ENCODE assay signal across 13 cellular contexts in the genomic region with DNA sequence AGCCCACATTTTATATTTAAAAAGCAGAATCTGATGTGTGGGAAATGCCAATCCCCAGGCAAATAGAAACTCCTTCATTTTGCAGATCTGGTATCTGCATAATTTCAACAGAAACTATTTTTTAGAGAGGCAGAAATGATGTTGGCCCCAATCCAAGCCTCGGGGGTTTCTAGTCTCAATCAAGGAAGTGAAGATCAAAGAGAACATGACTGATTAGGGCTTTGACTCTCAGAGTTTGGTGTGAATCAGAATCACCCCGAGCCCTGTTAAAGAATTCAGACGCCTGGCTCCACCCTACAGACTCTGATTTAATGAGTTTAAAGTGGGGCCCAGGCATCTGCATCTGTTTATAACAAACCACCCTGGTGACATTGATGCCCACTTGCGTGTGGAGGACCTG. TPM values are rescaled to one million over a fixed set of nuclear protein-coding genes. Genes with fewer than 3 reads are reported as not detected.
DNase-seq lines count a peak whose midpoint lies in the region; ATAC-seq and TF ChIP-seq lines count a peak whose summit lies in the region.
"Had no signal": no experiment of that assay in that cellular context is flagged by ENCODE, and none has a peak within 500 bp of the region (broad histone marks: within the 10 kb centered on the region; RNA-seq: fewer than 3 reads in every experiment).

No MANE protein-coding gene starts in this region.

- H3K9me3 Mint-ChIP-seq in activated CD4-positive, alpha-beta T cell treated with anti-CD3 and anti-CD28 coated beads for 36 hours (ENCODE audit: low read depth) = no peaks in the 10 kb centered on the region
- H3K9me3 Mint-ChIP-seq in activated CD4-positive, alpha-beta T cell treated with anti-CD3 and anti-CD28 coated beads, Interleukin-2, amount 10 ng/mL, durations not matched to agents 24 days and 14 days = no peaks in the 10 kb centered on the region
- H3K9me3 Mint-ChIP-seq in activated CD8-positive, alpha-beta T cell treated with anti-CD3 and anti-CD28 coated beads for 36 hours = no peaks in the 10 kb centered on the region
- H3K9me3 Mint-ChIP-seq in stimulated activated effector memory CD8-positive, alpha-beta T cell treated with anti-CD3 and anti-CD28 coated beads, Interleukin-12 subunit alpha, Interleukin-12 subunit beta, amount 100 ng/mL, for 72 hours = no peaks in the 10 kb centered on the region
- H3K9me3 Mint-ChIP-seq: activated naive CD4-positive, alpha-beta T cell treated with anti-CD3 and anti-CD28 coated beads, Interleukin-2, amount 50 U/mL, for 24 hours had no signal

- peak; percentile 97 for ATAC-seq in activated CD4-positive, alpha-beta T cell treated with anti-CD3 and anti-CD28 coated beads for 36 hours
- ATAC-seq in activated CD8-positive, alpha-beta T cell treated with anti-CD3 and anti-CD28 coated beads for 36 hours = peak; percentile 98
- peak; percentile 49 for ATAC-seq in stimulated activated effector memory CD8-positive, alpha-beta T cell treated with anti-CD3 and anti-CD28 coated beads, Interleukin-12 subunit alpha, Interleukin-12 subunit beta, amount 100 ng/mL, for 72 hours
- ATAC-seq in GM18907 (IDR thresholded peaks at IDR 0.05; ENCODE audit: unreplicated experiment) = no peak

- DNase-seq in activated CD4-positive, alpha-beta T cell treated with anti-CD3 and anti-CD28 coated beads for 36 hours = peak; percentile 78
- no peak for DNase-seq in activated CD4-positive, alpha-beta T cell treated with anti-CD3 and anti-CD28 coated beads, Interleukin-2, amount 10 ng/mL, durations not matched to agents 24 days and 14 days
- peak; percentile 88 for DNase-seq in activated CD8-positive, alpha-beta T cell treated with anti-CD3 and anti-CD28 coated beads for 36 hours
- DNase-seq in epidermal melanocyte (ENCODE audit: insufficient read length, low spot score) (peak; percentile 24), cerebellar cortex (ENCODE audit: low spot score) (no peak), NOMO-1 treated with DMSO at 0.1 percent for 48 hours (lab: John Stamatoyannopoulos, UW; ENCODE audit: unreplicated experiment) (no peak)
- no peak for DNase-seq in stimulated activated effector memory CD8-positive, alpha-beta T cell treated with anti-CD3 and anti-CD28 coated beads, Interleukin-12 subunit alpha, Interleukin-12 subunit beta, amount 100 ng/mL, for 72 hours (ENCODE audit: low spot score in 2 of 2)
- DNase-seq: islet precursor cell, NCI-H1694 treated with DMSO at 0.1 percent for 48 hours, SHP77 treated with DMSO at 0.1 percent for 48 hours had no signal

- POLR2A ChIA-PET in activated CD4-positive, alpha-beta T cell treated with anti-CD3 and anti-CD28 coated beads for 36 hours (lab: Charles Lee) = no interaction called here
- POLR2A ChIA-PET in activated CD8-positive, alpha-beta T cell treated with anti-CD3 and anti-CD28 coated beads for 36 hours (lab: Charles Lee) = no interaction called here

- TF ChIP-seq CTCF in activated CD8-positive, alpha-beta T cell treated with anti-CD3 and anti-CD28 coated beads for 36 hours (IDR thresholded peaks at IDR 0.05) = no peak

- CTCF ChIA-PET in activated CD4-positive, alpha-beta T cell treated with anti-CD3 and anti-CD28 coated beads for 36 hours (lab: Charles Lee) = interaction anchor here (1.0 kb wide), 1 partner anchor 622 kb away, joined by 4 read pairs; no protein-coding TSS in a partner anchor
- CTCF ChIA-PET in activated CD8-positive, alpha-beta T cell treated with anti-CD3 and anti-CD28 coated beads for 36 hours (lab: Charles Lee) = no interaction called here

- no peaks in the 10 kb centered on the region for H3K27me3 Mint-ChIP-seq in activated CD4-positive, alpha-beta T cell treated with anti-CD3 and anti-CD28 coated beads for 36 hours
- no peaks in the 10 kb centered on the region for H3K27me3 Mint-ChIP-seq in activated CD4-positive, alpha-beta T cell treated with anti-CD3 and anti-CD28 coated beads, Interleukin-2, amount 10 ng/mL, durations not matched to agents 24 days and 14 days
- H3K27me3 Mint-ChIP-seq in activated CD8-positive, alpha-beta T cell treated with anti-CD3 and anti-CD28 coated beads for 36 hours = no peaks in the 10 kb centered on the region
- H3K27me3 Mint-ChIP-seq: activated naive CD4-positive, alpha-beta T cell treated with anti-CD3 and anti-CD28 coated beads, Interleukin-2, amount 50 U/mL, for 24 hours had no signal

- H3K27ac Mint-ChIP-seq in activated CD4-positive, alpha-beta T cell treated with anti-CD3 and anti-CD28 coated beads for 36 hours = no peak overlapping the region
- no peak overlapping the region for H3K27ac Mint-ChIP-seq in activated CD4-positive, alpha-beta T cell treated with anti-CD3 and anti-CD28 coated beads, Interleukin-2, amount 10 ng/mL, durations not matched to agents 24 days and 14 days
- no peak overlapping the region for H3K27ac Mint-ChIP-seq in activated CD8-positive, alpha-beta T cell treated with anti-CD3 and anti-CD28 coated beads for 36 hours
- peak overlapping the region; percentile 26 for H3K27ac Mint-ChIP-seq in stimulated activated effector memory CD8-positive, alpha-beta T cell treated with anti-CD3 and anti-CD28 coated beads, Interleukin-12 subunit alpha, Interleukin-12 subunit beta, amount 100 ng/mL, for 72 hours
- H3K27ac Mint-ChIP-seq: activated naive CD4-positive, alpha-beta T cell treated with anti-CD3 and anti-CD28 coated beads, Interleukin-2, amount 50 U/mL, for 24 hours; neural progenitor cell had no signal

- peaks cover 2% of the 10 kb centered on the region for H3K4me1 Mint-ChIP-seq in activated CD4-positive, alpha-beta T cell treated with anti-CD3 and anti-CD28 coated beads for 36 hours
- H3K4me1 Mint-ChIP-seq in activated CD4-positive, alpha-beta T cell treated with anti-CD3 and anti-CD28 coated beads, Interleukin-2, amount 10 ng/mL, durations not matched to agents 24 days and 14 days = peaks cover 2% of the 10 kb centered on the region
- H3K4me1 Mint-ChIP-seq in activated CD8-positive, alpha-beta T cell treated with anti-CD3 and anti-CD28 coated beads for 36 hours (ENCODE audit: low read depth) = peaks cover 10% of the 10 kb centered on the region
- H3K4me1 Mint-ChIP-seq in stimulated activated effector memory CD8-positive, alpha-beta T cell treated with anti-CD3 and anti-CD28 coated beads, Interleukin-12 subunit alpha, Interleukin-12 subunit beta, amount 100 ng/mL, for 72 hours = no peaks in the 10 kb centered on the region

- intact Hi-C loops in activated CD4-positive, alpha-beta T cell treated with anti-CD3 and anti-CD28 coated beads for 36 hours (cut with DNase I, micrococcal nuclease) = no loop called here
- intact Hi-C loops in activated CD4-positive, alpha-beta T cell treated with anti-CD3 and anti-CD28 coated beads, Interleukin-2, amount 10 ng/mL, durations not matched to agents 24 days and 14 days (cut with micrococcal nuclease) = no loop called here
- intact Hi-C loops in activated CD8-positive, alpha-beta T cell treated with anti-CD3 and anti-CD28 coated beads for 36 hours (cut with micrococcal nuclease) = no loop called here

- H3K4me3 Mint-ChIP-seq in activated CD4-positive, alpha-beta T cell treated with anti-CD3 and anti-CD28 coated beads for 36 hours = no peak overlapping the region
- no peak overlapping the region for H3K4me3 Mint-ChIP-seq in activated CD4-positive, alpha-beta T cell treated with anti-CD3 and anti-CD28 coated beads, Interleukin-2, amount 10 ng/mL, durations not matched to agents 24 days and 14 days
- no peak overlapping the region for H3K4me3 Mint-ChIP-seq in activated CD8-positive, alpha-beta T cell treated with anti-CD3 and anti-CD28 coated beads for 36 hours
- H3K4me3 Mint-ChIP-seq in stimulated activated effector memory CD8-positive, alpha-beta T cell treated with anti-CD3 and anti-CD28 coated beads, Interleukin-12 subunit alpha, Interleukin-12 subunit beta, amount 100 ng/mL, for 72 hours = no peak overlapping the region
- H3K4me3 Mint-ChIP-seq: activated naive CD4-positive, alpha-beta T cell treated with anti-CD3 and anti-CD28 coated beads, Interleukin-2, amount 50 U/mL, for 24 hours; neural progenitor cell had no signal

- H3K36me3 Mint-ChIP-seq in activated CD4-positive, alpha-beta T cell treated with anti-CD3 and anti-CD28 coated beads for 36 hours (ENCODE audit: low read depth) = no peaks in the 10 kb centered on the region
- no peaks in the 10 kb centered on the region for H3K36me3 Mint-ChIP-seq in activated CD4-positive, alpha-beta T cell treated with anti-CD3 and anti-CD28 coated beads, Interleukin-2, amount 10 ng/mL, durations not matched to agents 24 days and 14 days (ENCODE audit: low read depth)
- no peaks in the 10 kb centered on the region for H3K36me3 Mint-ChIP-seq in activated CD8-positive, alpha-beta T cell treated with anti-CD3 and anti-CD28 coated beads for 36 hours (ENCODE audit: low read depth)
- H3K36me3 Mint-ChIP-seq in stimulated activated effector memory CD8-positive, alpha-beta T cell treated with anti-CD3 and anti-CD28 coated beads, Interleukin-12 subunit alpha, Interleukin-12 subunit beta, amount 100 ng/mL, for 72 hours = no peaks in the 10 kb centered on the region
- H3K36me3 Mint-ChIP-seq: activated naive CD4-positive, alpha-beta T cell treated with anti-CD3 and anti-CD28 coated beads, Interleukin-2, amount 50 U/mL, for 24 hours; neural progenitor cell had no signal

RNA-seq across cellular contexts. Expression of gene UBE2H, which starts 36.7 kb away (rescaled TPM):
- total RNA-seq in activated CD4-positive, alpha-beta T cell treated with anti-CD3 and anti-CD28 coated beads for 36 hours = 10 to 100 TPM; 25.6 to 40.7 TPM
- 21.7 and 24.2 TPM in 2 replicates for total RNA-seq in activated CD4-positive, alpha-beta T cell treated with anti-CD3 and anti-CD28 coated beads, Interleukin-2, amount 10 ng/mL, durations not matched to agents 24 days and 14 days
- total RNA-seq in activated CD8-positive, alpha-beta T cell treated with anti-CD3 and anti-CD28 coated beads for 36 hours = 10 to 100 TPM; 22.4 to 22.6 TPM

Comparison
In these comparisons a context has a peak if more than half of its experiments do, and no peak if none do; other contexts are left out.
1. DNase-seq: peak in activated CD4-positive, alpha-beta T cell treated with anti-CD3 and anti-CD28 coated beads for 36 hours (single experiment), activated CD8-positive, alpha-beta T cell treated with anti-CD3 and anti-CD28 coated beads for 36 hours (single experiment) and epidermal melanocyte (single experiment); none in activated CD4-positive, alpha-beta T cell treated with anti-CD3 and anti-CD28 coated beads, Interleukin-2, amount 10 ng/mL, durations not matched to agents 24 days and 14 days (single experiment), stimulated activated effector memory CD8-positive, alpha-beta T cell treated with anti-CD3 and anti-CD28 coated beads, Interleukin-12 subunit alpha, Interleukin-12 subunit beta, amount 100 ng/mL, for 72 hours (0 of 2), cerebellar cortex (single experiment) and NOMO-1 treated with DMSO at 0.1 percent for 48 hours (single experiment).